In genomic region chr5:90366972-90367371, GRCh38 we compare ENCODE assay signal across 19 cellular contexts.
"Had no signal": no experiment of that assay in that cellular context is flagged by ENCODE, and none has a peak within 500 bp of the region (broad histone marks: within the 10 kb centered on the region; RNA-seq: fewer than 3 reads in every experiment).

No MANE protein-coding gene starts in this region.

- DNase-seq: cortex of kidney; dorsolateral prefrontal cortex; effector CD8-positive, alpha-beta T cell; foreskin melanocyte; heart left ventricle; hippocampal formation; left colon; left ventricle myocardium superior; mesenchymal stem cell; naive B cell; stimulated activated CD4-positive, alpha-beta T cell treated with anti-CD3 and anti-CD28 coated beads, Interleukin-2, amount 100 ng/mL, for 24 hours; stimulated activated CD4-positive, alpha-beta T cell treated with anti-CD3 and anti-CD28 coated beads, Interleukin-4, amount 100 ng/mL, for 4 hours; stimulated activated naive B cell treated with anti-CD40 and anti-IgM and Interleukin-4, amounts not matched to agents 10 μg/mL and 1 μg/mL and 100 μg/mL, for 72 hours had no signal

- H3K27ac Mint-ChIP-seq: naive B cell; nephron; stimulated activated naive B cell treated with anti-CD40 and anti-IgM and Interleukin-4, amounts not matched to agents 10 μg/mL and 1 μg/mL and 100 μg/mL, for 72 hours; type B pancreatic cell had no signal

- H3K4me3 ChIP-seq: dorsolateral prefrontal cortex, heart left ventricle, lung had no signal

- FAIRE-seq: urothelium cell line had no signal

- H3K36me3 ChIP-seq: heart left ventricle, neutrophil had no signal

- H3K27me3 Mint-ChIP-seq: type B pancreatic cell had no signal

- H3K36me3 Mint-ChIP-seq: type B pancreatic cell had no signal

- H3K4me1 ChIP-seq: heart left ventricle had no signal

- ATAC-seq: heart left ventricle; left colon; left ventricle myocardium superior; sciatic nerve; stimulated activated naive B cell treated with anti-CD40 and anti-IgM and Interleukin-4, amounts not matched to agents 10 μg/mL and 1 μg/mL and 100 μg/mL, for 72 hours had no signal

- H3K27ac ChIP-seq: dorsolateral prefrontal cortex, heart left ventricle, neutrophil had no signal

- H3K4me3 Mint-ChIP-seq: naive B cell; nephron; stimulated activated naive B cell treated with anti-CD40 and anti-IgM and Interleukin-4, amounts not matched to agents 10 μg/mL and 1 μg/mL and 100 μg/mL, for 72 hours; type B pancreatic cell had no signal

- H3K4me1 Mint-ChIP-seq: naive B cell; nephron; stimulated activated naive B cell treated with anti-CD40 and anti-IgM and Interleukin-4, amounts not matched to agents 10 μg/mL and 1 μg/mL and 100 μg/mL, for 72 hours had no signal

- H3K9me3 ChIP-seq: neutrophil had no signal

- H3K27me3 ChIP-seq: dorsolateral prefrontal cortex, heart left ventricle had no signal
